19 cellular contexts compared by ENCODE assay signal in genomic region chr14:21020977-21021545, GRCh38. TPM values are rescaled to one million over a fixed set of nuclear protein-coding genes. Genes with fewer than 3 reads are reported as not detected.
DNase-seq lines count a peak whose midpoint lies in the region; TF ChIP-seq lines count a peak whose summit lies in the region.
"Had no signal": no experiment of that assay in that cellular context is flagged by ENCODE, and none has a peak within 500 bp of the region (broad histone marks: within the 10 kb centered on the region; RNA-seq: fewer than 3 reads in every experiment).

No MANE protein-coding gene starts in this region.

- H3K27ac ChIP-seq in caudate nucleus (ENCODE audit: low read depth, low read length) (peak overlapping the region; percentile 46), epithelial cell of prostate (peak overlapping the region; percentile 23), prostate gland (peak overlapping the region; percentile 87 to 95), suprapubic skin (peak overlapping the region; percentile 94)

- H3K4me3 ChIP-seq in prostate gland (no peak overlapping the region), suprapubic skin (no peak overlapping the region)
- H3K4me3 ChIP-seq: K562 had no signal

- H3K27me3 ChIP-seq in prostate gland (replicated peaks; ENCODE audit: insufficient read depth) (no peaks in the 10 kb centered on the region), suprapubic skin (no peaks in the 10 kb centered on the region)

- intact Hi-C loops in prostate gland (cut with DNase I): no loop called here
- intact Hi-C loops in head of caudate nucleus (cut with DNase I): no loop called here

- 75% methylated on average over 5 of the region's 5 CpGs for WGBS in prostate gland
- WGBS in suprapubic skin: 81% methylated on average over 5 of the region's 5 CpGs

- H3K9me3 ChIP-seq in prostate gland: no peaks in the 10 kb centered on the region
- no peaks in the 10 kb centered on the region for H3K9me3 ChIP-seq in suprapubic skin

- H3K4me1 ChIP-seq in prostate gland (replicated peaks) (peaks cover 4% of the 10 kb centered on the region), suprapubic skin (peaks cover 50% of the 10 kb centered on the region)

- TF ChIP-seq POLR2A in prostate gland (IDR thresholded peaks at IDR 0.05): no peak
- TF ChIP-seq POLR2A in suprapubic skin (IDR thresholded peaks at IDR 0.05): no peak

- DNase-seq in caudate nucleus (lab: John Stamatoyannopoulos, UW) (no peak), epithelial cell of prostate (ENCODE audit: low read depth, low spot score) (no peak), prostate gland (ENCODE audit: low spot score) (peak; percentile 38), suprapubic skin (ENCODE audit: low spot score in 2 of 2) (peak in 1 of 2 donors; percentile 62), NCI-H2171 (lab: John Stamatoyannopoulos, UW) (no peak), A172 (ENCODE audit: low spot score) (no peak), head of caudate nucleus (no peak)
- DNase-seq in stimulated activated CD4-positive, alpha-beta T cell treated with anti-CD3 and anti-CD28 coated beads, Interleukin-1b, Interleukin-23, amount 100 ng/mL, for 48 hours: no peak
- DNase-seq: ACHN, AML-193, DND-41, NCI-H1105, NCI-H2081 treated with DMSO at 0.1 percent for 48 hours, NCI-H510A, NCI-H774, OCI-M1, Right ventricle myocardium superior had no signal

- TF ChIP-seq CTCF in prostate gland (IDR thresholded peaks at IDR 0.05) (no peak), suprapubic skin (IDR thresholded peaks at IDR 0.05) (no peak)

- H3K36me3 ChIP-seq in prostate gland (peaks cover 0 to 5% of the 10 kb centered on the region in 2 donors), suprapubic skin (peaks cover 49% of the 10 kb centered on the region)

- no peak for TF ChIP-seq EP300 in suprapubic skin (IDR thresholded peaks at IDR 0.05)

RNA-seq across cellular contexts. Expression of gene NDRG2, which starts 3.8 kb away (rescaled TPM):
- total RNA-seq in prostate gland (100 to 1,000 TPM; 230 to 304 TPM), suprapubic skin (100 to 1,000 TPM; 269 to 433 (median 295) TPM)
- 7.5 and 9.0 TPM in 2 replicates for total RNA-seq in A172 (2014; rRNA removed; shearing (Covaris generic))

RNA-seq across cellular contexts. Expression of gene TPPP2, which starts 9.0 kb away (rescaled TPM):
- total RNA-seq in prostate gland: 1 to 10 TPM in 1 of 2 donors, not detected in 1; 9.4 TPM
- not detected for total RNA-seq in suprapubic skin
- total RNA-seq in A172 (2014; rRNA removed; shearing (Covaris generic)): not detected in 2 replicates
- total RNA-seq: G401 had no signal

RNA-seq across cellular contexts. Expression of gene RNASE13, which starts 13.5 kb away (rescaled TPM):
- under 1 TPM in 1 of 2 donors, not detected in 1; 0.57 TPM for total RNA-seq in prostate gland
- total RNA-seq in suprapubic skin: under 1 TPM in 1 of 4 donors, not detected in 3; 0.29 TPM
- not detected in 2 replicates for total RNA-seq in A172 (2014; rRNA removed; shearing (Covaris generic))
- total RNA-seq: G401, K562, Right ventricle myocardium superior had no signal

RNA-seq across cellular contexts. Expression of gene RNASE7, which starts 21.1 kb away (rescaled TPM):
- total RNA-seq in prostate gland (under 1 TPM in 1 of 2 donors, not detected in 1; 0.74 TPM), suprapubic skin (10 to 100 TPM; 10.3 to 46.9 (median 35.4) TPM)
- total RNA-seq in A172 (2014; rRNA removed; shearing (Covaris generic)): not detected in 2 replicates
- total RNA-seq: G401, K562, Right ventricle myocardium superior had no signal

RNA-seq across cellular contexts. Expression of gene SLC39A2, which starts 22.0 kb away (rescaled TPM):
- 10 to 100 TPM in 1 of 2 donors, 1 to 10 TPM in 1; 1.7 to 20.1 TPM for total RNA-seq in prostate gland
- total RNA-seq in suprapubic skin: 10 to 100 TPM in 3 of 4 donors, 1 to 10 TPM in 1; 5.1 to 46.7 (median 33.7) TPM
- total RNA-seq in A172 (2014; rRNA removed; shearing (Covaris generic)): not detected in 2 replicates
- total RNA-seq: G401, K562, Right ventricle myocardium superior had no signal

Comparison
In these comparisons a context has a peak if more than half of its experiments do, and no peak if none do; other contexts are left out.
1. H3K27ac ChIP-seq: peak in every context shown above with its lines; median percentile 94 in suprapubic skin; 91 in prostate gland; 46 in caudate nucleus; 23 in epithelial cell of prostate.
2. RNA of gene NDRG2, which starts 3.8 kb away (total RNA-seq): 230 to 304 TPM in prostate gland and 269 to 433 TPM in suprapubic skin; 7.5 to 9.0 TPM in A172; every median in the first group is over 10 times any median in the second.